Comparison of ENCODE assay signal across 8 cellular contexts in the genomic region with DNA sequence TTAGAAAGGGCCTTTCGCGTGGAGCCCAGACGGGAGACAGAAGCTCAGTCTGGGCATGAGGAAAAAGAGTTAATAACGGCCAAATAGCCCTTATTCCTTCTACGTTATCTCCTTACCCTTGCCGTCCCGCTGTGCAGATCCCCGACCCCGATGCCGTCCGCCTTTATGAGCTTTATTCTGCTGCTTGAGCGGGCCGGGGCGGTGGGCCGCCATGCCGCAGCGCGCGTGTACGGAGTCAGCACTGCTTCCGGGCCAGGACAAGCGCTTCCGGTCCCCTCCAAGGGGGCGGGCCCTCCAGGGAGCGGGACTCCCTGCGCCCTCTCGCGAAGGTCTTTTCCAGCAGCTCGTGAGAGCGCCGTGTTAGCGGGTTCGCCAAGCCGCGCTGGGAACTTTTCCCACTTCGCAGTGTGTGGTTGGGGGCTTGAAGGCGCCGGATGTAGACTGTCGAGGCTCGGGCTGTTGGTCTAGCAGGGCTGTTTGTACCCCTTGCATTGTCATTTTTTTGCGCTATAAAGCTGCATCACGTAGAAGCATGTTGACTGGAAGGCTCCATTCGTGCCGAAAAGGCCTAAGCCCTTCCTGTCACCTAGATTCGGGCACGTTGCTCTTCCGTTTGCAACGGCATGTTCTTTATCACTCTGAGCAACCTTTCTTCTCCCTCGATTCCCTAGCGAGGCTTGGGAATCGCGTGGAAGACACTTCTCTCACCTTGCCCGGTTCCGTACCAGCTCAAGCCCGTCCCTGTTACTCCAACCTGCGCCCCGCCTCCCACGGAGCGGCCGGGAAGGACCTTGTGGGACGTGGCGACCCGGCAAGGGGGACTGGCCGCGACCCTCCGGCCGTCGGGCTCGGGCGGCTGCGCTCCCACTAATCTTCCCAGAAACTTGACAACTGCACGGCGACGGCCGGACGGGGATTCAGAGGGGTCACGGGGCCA. TPM values are rescaled to one million over a fixed set of nuclear protein-coding genes. Genes with fewer than 3 reads are reported as not detected.
DNase-seq lines count a peak whose midpoint lies in the region; ATAC-seq, FAIRE-seq and TF ChIP-seq lines count a peak whose summit lies in the region.

Gene TSR1 (minus strand): TSS at position 243 of the 937 bp plus-strand sequence. CDS start 30 bp downstream, at position 213.

- H3K27me3 ChIP-seq in left ventricle myocardium inferior (ENCODE audit: low read depth) (no peaks in the 10 kb centered on the region), psoas muscle (ENCODE audit: insufficient read depth in 3 of 3, low read length in 2 of 3) (no peaks in the 10 kb centered on the region)

- H3K4me3 Mint-ChIP-seq in T-helper 1 cell treated with Interleukin-12 subunit alpha and Interleukin-12 subunit beta and Interleukin-4 antibody, amounts not matched to agents 30 μg/mL and 1 μg/mL, for 36 hours = peak within 1 kb of the TSS; percentile 100

- ATAC-seq in HG02678 (IDR thresholded peaks at IDR 0.05; ENCODE audit: unreplicated experiment) (peak; percentile 87), psoas muscle (peak; percentile 93 to 96 (median 95))

- FAIRE-seq in urothelium cell line (lab: Jason Lieb, UNC) = no peak

- H3K9me3 Mint-ChIP-seq in T-helper 1 cell treated with Interleukin-12 subunit alpha and Interleukin-12 subunit beta and Interleukin-4 antibody, amounts not matched to agents 30 μg/mL and 1 μg/mL, for 36 hours = no peaks in the 10 kb centered on the region

- H3K9me3 ChIP-seq in left ventricle myocardium inferior (replicated peaks) (no peaks in the 10 kb centered on the region), psoas muscle (no peaks in the 10 kb centered on the region)

- H3K27ac ChIP-seq in left ventricle myocardium inferior (replicated peaks) (peak within 1 kb of the TSS; percentile 90), psoas muscle (peak within 1 kb of the TSS; percentile 85)

- peak within 1 kb of the TSS; percentile 92 for H3K27ac Mint-ChIP-seq in T-helper 1 cell treated with Interleukin-12 subunit alpha and Interleukin-12 subunit beta and Interleukin-4 antibody, amounts not matched to agents 30 μg/mL and 1 μg/mL, for 36 hours

- H3K36me3 Mint-ChIP-seq in T-helper 1 cell treated with Interleukin-12 subunit alpha and Interleukin-12 subunit beta and Interleukin-4 antibody, amounts not matched to agents 30 μg/mL and 1 μg/mL, for 36 hours (ENCODE audit: low read depth) = no peaks in the 10 kb centered on the region

- no peaks in the 10 kb centered on the region for H3K27me3 Mint-ChIP-seq in T-helper 1 cell treated with Interleukin-12 subunit alpha and Interleukin-12 subunit beta and Interleukin-4 antibody, amounts not matched to agents 30 μg/mL and 1 μg/mL, for 36 hours (ENCODE audit: low read depth)

- H3K4me1 Mint-ChIP-seq in T-helper 1 cell treated with Interleukin-12 subunit alpha and Interleukin-12 subunit beta and Interleukin-4 antibody, amounts not matched to agents 30 μg/mL and 1 μg/mL, for 36 hours (ENCODE audit: low read depth) = peaks cover 21% of the 10 kb centered on the region

- H3K4me3 ChIP-seq in left ventricle myocardium inferior (peak within 1 kb of the TSS; percentile 77), psoas muscle (peak within 1 kb of the TSS; percentile 79)

- WGBS in psoas muscle, 3 donors = 0 to 1% (median 1%) methylated on average over 76 to 77 of the region's 77 CpGs

- peaks cover 38% of the 10 kb centered on the region for H3K4me1 ChIP-seq in left ventricle myocardium inferior
- H3K4me1 ChIP-seq in psoas muscle = peaks cover 10% of the 10 kb centered on the region

- peak; percentile 89 for DNase-seq in NCI-H1436 (lab: John Stamatoyannopoulos, UW)
- peak; percentile 41 to 94 (median 83) for DNase-seq in amygdala (lab: John Stamatoyannopoulos, UW)
- DNase-seq in left ventricle myocardium inferior = peak; percentile 92
- DNase-seq in psoas muscle = peak; percentile 93 to 95
- DNase-seq in urothelium cell line (ENCODE audit: low spot score) = peak; percentile 94

- peaks cover 38% of the 10 kb centered on the region for H3K36me3 ChIP-seq in left ventricle myocardium inferior
- H3K36me3 ChIP-seq in psoas muscle (ENCODE audit: insufficient read depth in 1 of 2, low read depth in 1 of 2) = peaks cover 14 to 43% of the 10 kb centered on the region in 2 donors

- TF ChIP-seq CTCF in GM12873 (IDR thresholded peaks at IDR 0.05; ENCODE audit: insufficient read depth, low read depth, low read length, missing control alignments) = peak; percentile 29
- peak; percentile 40 for TF ChIP-seq CTCF in left ventricle myocardium inferior (IDR thresholded peaks at IDR 0.05; ENCODE audit: borderline replicate concordance)
- TF ChIP-seq CTCF in psoas muscle (IDR thresholded peaks at IDR 0.05) = no peak

- intact Hi-C loops in left ventricle myocardium inferior (cut with micrococcal nuclease) (no loop called here), psoas muscle (cut with DNase I) (loop anchor here in 1 of 2 donors (2.0 kb wide), 1 partner anchor 34 kb away; the partner anchor contains the start of genes SMG6 and SRR)

RNA-seq across cellular contexts. Expression of gene TSR1, which starts in this region (rescaled TPM):
- total RNA-seq in left ventricle myocardium inferior = 19.0 TPM
- 10 to 100 TPM; 36.6 to 64.2 (median 54.7) TPM for total RNA-seq in psoas muscle
- polyA plus RNA-seq in psoas muscle = 10 to 100 TPM; 31.0 to 63.4 (median 50.9) TPM

Comparison
In these comparisons a context has a peak if more than half of its experiments do, and no peak if none do; other contexts are left out.
1. Peak in every context shown above with its lines: DNase-seq, ATAC-seq, H3K4me3 ChIP-seq and H3K27ac ChIP-seq.